19 cellular contexts compared by ENCODE assay signal in the genomic region with DNA sequence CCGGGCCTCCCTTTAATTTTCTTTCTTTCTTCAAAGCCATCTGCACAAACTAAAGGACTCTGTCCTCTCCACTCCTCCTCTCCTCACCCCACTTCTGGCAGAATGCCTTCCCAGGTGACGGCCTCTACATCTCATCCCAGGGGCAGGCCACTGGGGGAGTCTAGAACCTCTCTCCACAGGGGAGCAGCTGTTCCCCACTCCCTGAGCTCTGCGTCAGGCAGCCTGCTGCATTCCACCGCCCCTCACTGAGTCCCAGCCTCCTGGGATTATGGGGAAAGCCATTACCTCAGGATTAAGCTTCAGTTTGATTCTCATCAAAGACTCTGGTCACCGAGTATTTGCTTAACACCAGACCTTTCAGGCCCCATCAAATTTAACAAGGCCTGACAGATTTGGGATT.
A peak's percentile ranks its signal among the peaks of the same experiment; 100 is the strongest.
DNase-seq lines count a peak whose midpoint lies in the region; TF ChIP-seq lines count a peak whose summit lies in the region.
"Had no signal": no experiment of that assay in that cellular context is flagged by ENCODE, and none has a peak within 500 bp of the region (broad histone marks: within the 10 kb centered on the region; RNA-seq: fewer than 3 reads in every experiment).

No MANE protein-coding gene starts in this region.

- peak overlapping the region; percentile 57 for H3K27ac Mint-ChIP-seq in nephron progenitor cell
- H3K27ac Mint-ChIP-seq: B cell; CD8-positive, alpha-beta T cell; T-cell had no signal

- no peak overlapping the region for H3K4me3 Mint-ChIP-seq in nephron progenitor cell
- H3K4me3 Mint-ChIP-seq: B cell; CD8-positive, alpha-beta T cell; T-cell had no signal

- no peaks in the 10 kb centered on the region for H3K36me3 Mint-ChIP-seq in nephron progenitor cell (ENCODE audit: low read depth)
- H3K36me3 Mint-ChIP-seq: CD8-positive, alpha-beta T cell; T-cell had no signal

- H3K36me3 ChIP-seq in HEK293 (ENCODE audit: control insufficient read depth in 2 of 2, insufficient read depth in 1 of 2, low read length in 2 of 2) (no peaks in the 10 kb centered on the region), SJCRH30 (no peaks in the 10 kb centered on the region)

- TF ChIP-seq CTCF in HEK293 (tag by site-specific recombination; IDR thresholded peaks at IDR 0.05) (no peak), nephron progenitor cell (IDR thresholded peaks at IDR 0.05) (no peak), GM20000 (IDR thresholded peaks at IDR 0.05; ENCODE audit: extremely low read depth, missing control alignments) (no peak), GM10248 (IDR thresholded peaks at IDR 0.05; ENCODE audit: control extremely low read depth, extremely low read depth, low read depth, missing control alignments) (no peak)

- H3K4me1 ChIP-seq in HEK293 (ENCODE audit: control insufficient read depth, insufficient read depth, low read length), result no peaks in the 10 kb centered on the region
- no peaks in the 10 kb centered on the region for H3K4me1 ChIP-seq in SJCRH30

- H3K27me3 ChIP-seq in SJCRH30, result no peaks in the 10 kb centered on the region

- H3K27me3 Mint-ChIP-seq in nephron progenitor cell (ENCODE audit: low read depth, poor library complexity), result peaks cover 29% of the 10 kb centered on the region
- H3K27me3 Mint-ChIP-seq: B cell, T-cell had no signal

- DNase-seq in DMS 273 (lab: John Stamatoyannopoulos, UW; ENCODE audit: unreplicated experiment) (peak; percentile 26), DMS 273 treated with DMSO at 0.1 percent for 48 hours (lab: John Stamatoyannopoulos, UW) (no peak), SJCRH30 (peak; percentile 2 to 3), nephron progenitor cell (peak; percentile 23), SW 1271 (lab: John Stamatoyannopoulos, UW) (no peak), GM20000 (ENCODE audit: low spot score) (no peak), GM10248 (ENCODE audit: extremely low spot score) (no peak)
- DNase-seq: CD8-positive, alpha-beta T cell; GF-D8; NCI-H1105 treated with DMSO at 0.1 percent for 48 hours; NCI-H187 treated with DMSO at 0.1 percent for 48 hours; NCI-H526 treated with DMSO at 0.1 percent for 48 hours; PC-9; T-cell had no signal

- H3K27ac ChIP-seq in HEK293 (ENCODE audit: extremely low read depth, low read depth, low read length) (no peak overlapping the region), SJCRH30 (no peak overlapping the region)
- H3K27ac ChIP-seq: 22Rv1, HL-60, PC-9, SK-N-MC had no signal

- H3K9me3 Mint-ChIP-seq in nephron progenitor cell, result no peaks in the 10 kb centered on the region
- H3K9me3 Mint-ChIP-seq: CD8-positive, alpha-beta T cell; T-cell had no signal

- H3K9me3 ChIP-seq in HEK293 (ENCODE audit: control insufficient read depth, insufficient read depth, low read depth, low read length) (no peaks in the 10 kb centered on the region), SJCRH30 (replicated peaks) (no peaks in the 10 kb centered on the region)

- CTCF ChIA-PET in HEK293 (lab: Yijun Ruan, JAX) (no interaction called here), GM10248 (lab: Yijun Ruan, JAX) (no interaction called here)

- POLR2A ChIA-PET in HEK293 (lab: Yijun Ruan, JAX), result no interaction called here
- POLR2A ChIA-PET in GM10248 (lab: Yijun Ruan, JAX), result no interaction called here

- peaks cover 34% of the 10 kb centered on the region for H3K4me1 Mint-ChIP-seq in nephron progenitor cell
- H3K4me1 Mint-ChIP-seq: B cell, T-cell had no signal

- H3K4me3 ChIP-seq in HEK293 (ENCODE audit: low read depth, low read length) (no peak overlapping the region), SJCRH30 (no peak overlapping the region)
- H3K4me3 ChIP-seq: PC-9, SK-N-MC had no signal

TF ChIP-seq in HEK293, 187 proteins besides CTCF, POLR2A, EP300 and RAD21:
- TF ChIP-seq ZNF560 (tag by site-specific recombination; IDR thresholded peaks at IDR 0.05; ENCODE audit: borderline replicate concordance) (no peak), ZNF449 (tag by site-specific recombination; IDR thresholded peaks at IDR 0.05) (no peak), GLIS1 (tag by site-specific recombination; IDR thresholded peaks at IDR 0.05) (peak; percentile 78), ZNF341 (tag by site-specific recombination; IDR thresholded peaks at IDR 0.05; ENCODE audit: low read depth) (peak; percentile 59), ZIC2 (tag by site-specific recombination; IDR thresholded peaks at IDR 0.05) (peak; percentile 82), ZNF423 (tag by site-specific recombination; IDR thresholded peaks at IDR 0.05) (0 out of 2 replicates have a peak, but pooled peaks have one; percentile 12), ZBTB49 (tag by site-specific recombination; IDR thresholded peaks at IDR 0.05; ENCODE audit: low read depth) (no peak)
- TF ChIP-seq, protein P1, sequence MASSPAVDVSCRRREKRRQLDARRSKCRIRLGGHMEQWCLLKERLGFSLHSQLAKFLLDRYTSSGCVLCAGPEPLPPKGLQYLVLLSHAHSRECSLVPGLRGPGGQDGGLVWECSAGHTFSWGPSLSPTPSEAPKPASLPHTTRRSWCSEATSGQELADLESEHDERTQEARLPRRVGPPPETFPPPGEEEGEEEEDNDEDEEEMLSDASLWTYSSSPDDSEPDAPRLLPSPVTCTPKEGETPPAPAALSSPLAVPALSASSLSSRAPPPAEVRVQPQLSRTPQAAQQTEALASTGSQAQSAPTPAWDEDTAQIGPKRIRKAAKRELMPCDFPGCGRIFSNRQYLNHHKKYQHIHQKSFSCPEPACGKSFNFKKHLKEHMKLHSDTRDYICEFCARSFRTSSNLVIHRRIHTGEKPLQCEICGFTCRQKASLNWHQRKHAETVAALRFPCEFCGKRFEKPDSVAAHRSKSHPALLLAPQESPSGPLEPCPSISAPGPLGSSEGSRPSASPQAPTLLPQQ (tag by site-specific recombination; IDR thresholded peaks at IDR 0.05), result no peak

Comparison
In these comparisons a context has a peak if more than half of its experiments do, and no peak if none do; other contexts are left out.
1. DNase-seq: peak in DMS 273 (single experiment), SJCRH30 (2 of 2) and nephron progenitor cell (single experiment); none in DMS 273 treated with DMSO at 0.1 percent for 48 hours (single experiment), SW 1271 (0 of 2), GM20000 (single experiment) and GM10248 (single experiment).